Comparison of ENCODE assay signal across 1 cellular context in the genomic region with DNA sequence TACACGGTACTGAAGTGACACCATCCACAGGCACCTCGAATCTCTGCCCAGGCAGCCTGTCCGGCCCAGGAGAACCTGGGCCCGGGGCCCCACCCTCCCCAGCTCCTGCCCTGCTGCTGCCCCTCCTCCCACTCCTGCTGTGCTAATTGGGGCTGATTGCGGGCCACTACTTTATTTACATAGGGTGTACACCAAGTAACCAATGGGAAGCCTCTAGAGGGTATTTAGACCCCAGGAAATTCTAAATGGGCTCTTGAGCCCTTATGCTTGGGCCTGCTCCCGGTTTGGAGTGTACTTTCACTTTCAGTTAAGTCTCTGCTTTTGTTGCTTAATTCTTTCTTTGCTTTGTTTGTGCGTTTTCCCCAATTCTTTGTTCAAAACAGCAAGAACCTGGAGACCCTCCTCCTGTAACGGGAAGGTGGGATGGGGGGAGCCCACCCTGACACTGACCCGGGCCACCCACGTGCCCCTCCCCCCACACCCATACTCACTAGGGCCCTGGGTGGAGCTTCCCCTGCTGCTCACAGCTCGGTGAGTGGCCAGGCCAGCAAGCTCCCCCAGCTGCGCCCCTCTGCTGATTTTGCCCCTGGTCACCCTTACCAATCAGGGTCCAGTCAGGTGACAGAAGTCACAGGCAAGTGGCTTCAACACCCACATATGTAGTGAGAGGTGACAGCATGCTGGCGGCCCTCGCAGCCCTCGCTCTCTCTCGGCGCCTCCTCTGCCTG.
TF ChIP-seq lines count a peak whose summit lies in the region.

No MANE protein-coding gene starts in this region.

TF ChIP-seq in GM23338, 12 proteins besides CTCF, POLR2A, EP300 and RAD21 (continued from another document):
- TF ChIP-seq, protein P1, sequence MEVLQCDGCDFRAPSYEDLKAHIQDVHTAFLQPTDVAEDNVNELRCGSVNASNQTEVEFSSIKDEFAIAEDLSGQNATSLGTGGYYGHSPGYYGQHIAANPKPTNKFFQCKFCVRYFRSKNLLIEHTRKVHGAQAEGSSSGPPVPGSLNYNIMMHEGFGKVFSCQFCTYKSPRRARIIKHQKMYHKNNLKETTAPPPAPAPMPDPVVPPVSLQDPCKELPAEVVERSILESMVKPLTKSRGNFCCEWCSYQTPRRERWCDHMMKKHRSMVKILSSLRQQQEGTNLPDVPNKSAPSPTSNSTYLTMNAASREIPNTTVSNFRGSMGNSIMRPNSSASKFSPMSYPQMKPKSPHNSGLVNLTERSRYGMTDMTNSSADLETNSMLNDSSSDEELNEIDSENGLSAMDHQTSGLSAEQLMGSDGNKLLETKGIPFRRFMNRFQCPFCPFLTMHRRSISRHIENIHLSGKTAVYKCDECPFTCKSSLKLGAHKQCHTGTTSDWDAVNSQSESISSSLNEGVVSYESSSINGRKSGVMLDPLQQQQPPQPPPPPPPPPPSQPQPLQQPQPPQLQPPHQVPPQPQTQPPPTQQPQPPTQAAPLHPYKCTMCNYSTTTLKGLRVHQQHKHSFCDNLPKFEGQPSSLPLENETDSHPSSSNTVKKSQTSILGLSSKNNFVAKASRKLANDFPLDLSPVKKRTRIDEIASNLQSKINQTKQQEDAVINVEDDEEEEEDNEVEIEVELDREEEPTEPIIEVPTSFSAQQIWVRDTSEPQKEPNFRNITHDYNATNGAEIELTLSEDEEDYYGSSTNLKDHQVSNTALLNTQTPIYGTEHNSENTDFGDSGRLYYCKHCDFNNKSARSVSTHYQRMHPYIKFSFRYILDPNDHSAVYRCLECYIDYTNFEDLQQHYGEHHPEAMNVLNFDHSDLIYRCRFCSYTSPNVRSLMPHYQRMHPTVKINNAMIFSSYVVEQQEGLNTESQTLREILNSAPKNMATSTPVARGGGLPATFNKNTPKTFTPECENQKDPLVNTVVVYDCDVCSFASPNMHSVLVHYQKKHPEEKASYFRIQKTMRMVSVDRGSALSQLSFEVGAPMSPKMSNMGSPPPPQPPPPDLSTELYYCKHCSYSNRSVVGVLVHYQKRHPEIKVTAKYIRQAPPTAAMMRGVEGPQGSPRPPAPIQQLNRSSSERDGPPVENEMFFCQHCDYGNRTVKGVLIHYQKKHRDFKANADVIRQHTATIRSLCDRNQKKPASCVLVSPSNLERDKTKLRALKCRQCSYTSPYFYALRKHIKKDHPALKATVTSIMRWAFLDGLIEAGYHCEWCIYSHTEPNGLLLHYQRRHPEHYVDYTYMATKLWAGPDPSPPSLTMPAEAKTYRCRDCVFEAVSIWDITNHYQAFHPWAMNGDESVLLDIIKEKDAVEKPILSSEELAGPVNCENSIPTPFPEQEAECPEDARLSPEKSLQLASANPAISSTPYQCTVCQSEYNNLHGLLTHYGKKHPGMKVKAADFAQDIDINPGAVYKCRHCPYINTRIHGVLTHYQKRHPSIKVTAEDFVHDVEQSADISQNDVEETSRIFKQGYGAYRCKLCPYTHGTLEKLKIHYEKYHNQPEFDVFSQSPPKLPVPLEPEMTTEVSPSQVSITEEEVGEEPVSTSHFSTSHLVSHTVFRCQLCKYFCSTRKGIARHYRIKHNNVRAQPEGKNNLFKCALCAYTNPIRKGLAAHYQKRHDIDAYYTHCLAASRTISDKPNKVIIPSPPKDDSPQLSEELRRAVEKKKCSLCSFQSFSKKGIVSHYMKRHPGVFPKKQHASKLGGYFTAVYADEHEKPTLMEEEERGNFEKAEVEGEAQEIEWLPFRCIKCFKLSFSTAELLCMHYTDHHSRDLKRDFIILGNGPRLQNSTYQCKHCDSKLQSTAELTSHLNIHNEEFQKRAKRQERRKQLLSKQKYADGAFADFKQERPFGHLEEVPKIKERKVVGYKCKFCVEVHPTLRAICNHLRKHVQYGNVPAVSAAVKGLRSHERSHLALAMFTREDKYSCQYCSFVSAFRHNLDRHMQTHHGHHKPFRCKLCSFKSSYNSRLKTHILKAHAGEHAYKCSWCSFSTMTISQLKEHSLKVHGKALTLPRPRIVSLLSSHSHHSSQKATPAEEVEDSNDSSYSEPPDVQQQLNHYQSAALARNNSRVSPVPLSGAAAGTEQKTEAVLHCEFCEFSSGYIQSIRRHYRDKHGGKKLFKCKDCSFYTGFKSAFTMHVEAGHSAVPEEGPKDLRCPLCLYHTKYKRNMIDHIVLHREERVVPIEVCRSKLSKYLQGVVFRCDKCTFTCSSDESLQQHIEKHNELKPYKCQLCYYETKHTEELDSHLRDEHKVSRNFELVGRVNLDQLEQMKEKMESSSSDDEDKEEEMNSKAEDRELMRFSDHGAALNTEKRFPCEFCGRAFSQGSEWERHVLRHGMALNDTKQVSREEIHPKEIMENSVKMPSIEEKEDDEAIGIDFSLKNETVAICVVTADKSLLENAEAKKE (CRISPR knock-in tag; IDR thresholded peaks at IDR 0.05), result no peak
- TF ChIP-seq ZNF331 (CRISPR knock-in tag; IDR thresholded peaks at IDR 0.05; ENCODE audit: low read depth) (no peak), ZNF114 (CRISPR knock-in tag; IDR thresholded peaks at IDR 0.05) (no peak), POLR2AphosphoS5 (IDR thresholded peaks at IDR 0.05; ENCODE audit: low read depth) (no peak), EZH2 (IDR thresholded peaks at IDR 0.05; ENCODE audit: low read depth, unreplicated experiment) (no peak)
